ENCODE assay signal across 10 cellular contexts in genomic region chr12:6231359-6232268, GRCh38. TPM values are rescaled to one million over a fixed set of nuclear protein-coding genes. Genes with fewer than 3 reads are reported as not detected.
DNase-seq lines count a peak whose midpoint lies in the region; ATAC-seq and TF ChIP-seq lines count a peak whose summit lies in the region.
"Had no signal": no experiment of that assay in that cellular context is flagged by ENCODE, and none has a peak within 500 bp of the region (broad histone marks: within the 10 kb centered on the region; RNA-seq: fewer than 3 reads in every experiment).

No MANE protein-coding gene starts in this region.

- peak overlapping the region in 1 of 2 donors; percentile 82 for H3K4me3 Mint-ChIP-seq in activated T-cell treated with anti-CD3 and anti-CD28 coated beads, Interleukin-2, amount 50 U/mL, for 72 hours
- no peak overlapping the region for H3K4me3 Mint-ChIP-seq in activated T-cell treated with anti-CD3 and anti-CD28 coated beads, Interleukin-2, amount 50 U/mL, for 24 hours
- no peak overlapping the region for H3K4me3 Mint-ChIP-seq in mesothelial cell of epicardium

- H3K4me1 Mint-ChIP-seq in activated T-cell treated with anti-CD3 and anti-CD28 coated beads, Interleukin-2, amount 50 U/mL, for 72 hours (ENCODE audit: low read depth) = peaks cover 33% of the 10 kb centered on the region
- peaks cover 36% of the 10 kb centered on the region for H3K4me1 Mint-ChIP-seq in activated T-cell treated with anti-CD3 and anti-CD28 coated beads, Interleukin-2, amount 50 U/mL, for 24 hours (ENCODE audit: low read depth)
- peaks cover 58% of the 10 kb centered on the region for H3K4me1 Mint-ChIP-seq in mesothelial cell of epicardium

- H3K36me3 Mint-ChIP-seq in activated T-cell treated with anti-CD3 and anti-CD28 coated beads, Interleukin-2, amount 50 U/mL, for 72 hours (ENCODE audit: insufficient read depth in 2 of 2) = no peaks in the 10 kb centered on the region
- H3K36me3 Mint-ChIP-seq in activated T-cell treated with anti-CD3 and anti-CD28 coated beads, Interleukin-2, amount 50 U/mL, for 24 hours (ENCODE audit: low read depth) = no peaks in the 10 kb centered on the region
- H3K36me3 Mint-ChIP-seq in mesothelial cell of epicardium = no peaks in the 10 kb centered on the region

- H3K9me3 ChIP-seq in lung (ENCODE audit: control insufficient read depth in 2 of 2, insufficient read depth in 1 of 2, low read length in 1 of 2) (no peaks in the 10 kb centered on the region), tibial artery (no peaks in the 10 kb centered on the region)

- no peaks in the 10 kb centered on the region for H3K27me3 Mint-ChIP-seq in activated T-cell treated with anti-CD3 and anti-CD28 coated beads, Interleukin-2, amount 50 U/mL, for 72 hours (ENCODE audit: low read depth)
- no peaks in the 10 kb centered on the region for H3K27me3 Mint-ChIP-seq in activated T-cell treated with anti-CD3 and anti-CD28 coated beads, Interleukin-2, amount 50 U/mL, for 24 hours
- no peaks in the 10 kb centered on the region for H3K27me3 Mint-ChIP-seq in mesothelial cell of epicardium (ENCODE audit: low read depth)

- TF ChIP-seq CTCF in lung (IDR thresholded peaks at IDR 0.05; ENCODE audit: control extremely low read depth, extremely low read depth) = no peak
- no peak for TF ChIP-seq CTCF in tibial artery (IDR thresholded peaks at IDR 0.05)
- no peak for TF ChIP-seq CTCF in mesothelial cell of epicardium (IDR thresholded peaks at IDR 0.05; ENCODE audit: unreplicated experiment)

- no peaks in the 10 kb centered on the region for H3K9me3 Mint-ChIP-seq in activated T-cell treated with anti-CD3 and anti-CD28 coated beads, Interleukin-2, amount 50 U/mL, for 72 hours
- H3K9me3 Mint-ChIP-seq in activated T-cell treated with anti-CD3 and anti-CD28 coated beads, Interleukin-2, amount 50 U/mL, for 24 hours = no peaks in the 10 kb centered on the region
- no peaks in the 10 kb centered on the region for H3K9me3 Mint-ChIP-seq in mesothelial cell of epicardium

- H3K36me3 ChIP-seq in lung (ENCODE audit: control insufficient read depth in 2 of 2, insufficient read depth in 2 of 2, low read length in 2 of 2) (peaks cover 0 to 39% of the 10 kb centered on the region in 2 donors), tibial artery (peaks cover 38 to 48% (median 43%) of the 10 kb centered on the region in 3 donors)

- no peak overlapping the region for H3K27ac Mint-ChIP-seq in activated T-cell treated with anti-CD3 and anti-CD28 coated beads, Interleukin-2, amount 50 U/mL, for 72 hours
- H3K27ac Mint-ChIP-seq in activated T-cell treated with anti-CD3 and anti-CD28 coated beads, Interleukin-2, amount 50 U/mL, for 24 hours = no peak overlapping the region
- H3K27ac Mint-ChIP-seq in mesothelial cell of epicardium = no peak overlapping the region

- DNase-seq in activated T-cell treated with anti-CD3 and anti-CD28 coated beads, Interleukin-2, amount 50 U/mL, for 72 hours = peak in 1 of 2 donors; percentile 8
- no peak for DNase-seq in activated T-cell treated with anti-CD3 and anti-CD28 coated beads, Interleukin-2, amount 50 U/mL, for 24 hours
- DNase-seq in lung (ENCODE audit: low spot score) (no peak), tibial artery (no peak), AG08395 (ENCODE audit: low spot score) (no peak), mucosa of gallbladder (ENCODE audit: low spot score) (no peak), mesothelial cell of epicardium (ENCODE audit: low spot score in 2 of 2, unreplicated experiment in 2 of 2) (no peak)
- DNase-seq: glutamatergic neuron had no signal

- H3K4me3 ChIP-seq in lung (no peak overlapping the region), tibial artery (no peak overlapping the region)

- peaks cover 11 to 43% of the 10 kb centered on the region in 2 donors for H3K4me1 ChIP-seq in lung (ENCODE audit: control insufficient read depth in 2 of 2, insufficient read depth in 2 of 2, low read length in 2 of 2)
- peaks cover 6 to 84% (median 69%) of the 10 kb centered on the region in 4 donors for H3K4me1 ChIP-seq in tibial artery

- no peaks in the 10 kb centered on the region for H3K27me3 ChIP-seq in lung (ENCODE audit: control insufficient read depth, insufficient read depth)
- H3K27me3 ChIP-seq in tibial artery = no peaks in the 10 kb centered on the region

- WGBS in lung, 2 donors = 82 to 84% methylated on average over 5 of the region's 5 CpGs

- intact Hi-C loops in tibial artery (cut with DNase I; ENCODE audit: low total_unique reads) = loop anchor here (5.0 kb wide), 1 partner anchor 34 kb away; no protein-coding TSS in a partner anchor

- H3K27ac ChIP-seq in angular gyrus (ENCODE audit: low read depth, low read length) (peak overlapping the region; percentile 94), lung (ENCODE audit: low read depth in 1 of 2, low read length in 1 of 2) (peak overlapping the region; percentile 21 to 49), tibial artery (peak overlapping the region; percentile 30 to 40)

- ATAC-seq in activated T-cell treated with anti-CD3 and anti-CD28 coated beads, Interleukin-2, amount 50 U/mL, for 72 hours (replicated peaks in 1 of 2) = peak; percentile 56 to 65
- ATAC-seq in lung (ENCODE audit: insufficient read depth, low FRiP score) = no peak
- ATAC-seq: HCT116 had no signal

RNA-seq across cellular contexts. Expression of gene CD9, which starts 31.4 kb away (rescaled TPM):
- 1 to 10 TPM; 6.1 to 8.4 TPM for total RNA-seq in activated T-cell treated with anti-CD3 and anti-CD28 coated beads, Interleukin-2, amount 50 U/mL, for 72 hours
- total RNA-seq in lung (100 to 1,000 TPM; 240 to 406 TPM), mucosa of gallbladder (139 TPM), mesothelial cell of epicardium (20.0 to 22.6 TPM (median 22.3 TPM) in 3 replicates)
- polyA plus RNA-seq in lung = 100 to 1,000 TPM; 352 to 425 TPM

Comparison
In these comparisons a context has a peak if more than half of its experiments do, and no peak if none do; other contexts are left out.
1. H3K27ac ChIP-seq: peak in every context shown above with its lines; median percentile 94 in angular gyrus; 35 in lung; 35 in tibial artery.